Comparison of ENCODE assay signal across 19 cellular contexts in genomic region chr5:74833537-74834266, GRCh38. TPM values are rescaled to one million over a fixed set of nuclear protein-coding genes. Genes with fewer than 3 reads are reported as not detected.
DNase-seq lines count a peak whose midpoint lies in the region; ATAC-seq and TF ChIP-seq lines count a peak whose summit lies in the region.
"Had no signal": no experiment of that assay in that cellular context is flagged by ENCODE, and none has a peak within 500 bp of the region (broad histone marks: within the 10 kb centered on the region; RNA-seq: fewer than 3 reads in every experiment).

No MANE protein-coding gene starts in this region.

- no peaks in the 10 kb centered on the region for H3K27me3 ChIP-seq in HUES6 (ENCODE audit: control insufficient read depth, insufficient read depth, low read length)
- no peaks in the 10 kb centered on the region for H3K27me3 ChIP-seq in body of pancreas
- no peaks in the 10 kb centered on the region for H3K27me3 ChIP-seq in mucosa of rectum (ENCODE audit: control insufficient read depth in 2 of 2, insufficient read depth in 2 of 2, low read length in 2 of 2)
- H3K27me3 ChIP-seq: ascending aorta, testis, vagina had no signal

- 75 to 77% methylated on average over 3 of the region's 3 CpGs for WGBS in body of pancreas, 2 donors

- ATAC-seq in body of pancreas, result peak; percentile 70
- no peak for ATAC-seq in GM21786 (IDR thresholded peaks at IDR 0.05; ENCODE audit: unreplicated experiment)
- no peak for ATAC-seq in HG03045 (IDR thresholded peaks at IDR 0.05; ENCODE audit: unreplicated experiment)
- ATAC-seq: stimulated activated memory B cell treated with anti-CD40 and anti-IgM and Interleukin-4, amounts not matched to agents 10 μg/mL and 1 μg/mL and 100 μg/mL, for 72 hours had no signal

- H3K4me3 ChIP-seq in HUES6 (ENCODE audit: low read depth, low read length) (no peak overlapping the region), body of pancreas (no peak overlapping the region), mucosa of rectum (ENCODE audit: low read length in 2 of 2) (peak overlapping the region; percentile 8 to 57)
- H3K4me3 ChIP-seq: ascending aorta, testis, vagina had no signal

- H3K4me1 ChIP-seq in HUES6 (ENCODE audit: control insufficient read depth, insufficient read depth, low read length) (peaks cover 10% of the 10 kb centered on the region), body of pancreas (no peaks in the 10 kb centered on the region), mucosa of rectum (ENCODE audit: control insufficient read depth in 2 of 2, insufficient read depth in 2 of 2, low read length in 2 of 2) (peaks cover 5 to 7% of the 10 kb centered on the region in 2 donors)
- H3K4me1 ChIP-seq: ascending aorta, testis, vagina had no signal

- peaks cover 85% of the 10 kb centered on the region for H3K36me3 ChIP-seq in HUES6 (ENCODE audit: control insufficient read depth, insufficient read depth, low read length)
- no peaks in the 10 kb centered on the region for H3K36me3 ChIP-seq in body of pancreas (replicated peaks in 1 of 2; ENCODE audit: insufficient read depth in 1 of 2, low read depth in 2 of 2)
- no peaks in the 10 kb centered on the region for H3K36me3 ChIP-seq in mucosa of rectum (ENCODE audit: control insufficient read depth in 2 of 2, insufficient read depth in 2 of 2, low read length in 2 of 2)
- H3K36me3 ChIP-seq: ascending aorta, vagina had no signal

- DNase-seq in DMS153 (lab: John Stamatoyannopoulos, UW), result peak; percentile 54
- peak in 3 of 4 donors; percentile 14 to 25 (median 17) for DNase-seq in body of pancreas
- DNase-seq in ecto neural progenitor cell (ENCODE audit: low spot score), result no peak
- DNase-seq in AML-193 (lab: John Stamatoyannopoulos, UW), result no peak
- DNase-seq: caudate nucleus; dermis blood vessel endothelial cell; mesenchymal stem cell; naive B cell; NCI-H2171; stimulated activated CD4-positive, alpha-beta T cell treated with anti-CD3 and anti-CD28 coated beads, Interleukin-4, amount 100 ng/mL, for 1 hour; testis had no signal

- intact Hi-C loops in body of pancreas (cut with DNase I), result no loop called here

- no peak for TF ChIP-seq CTCF in body of pancreas (IDR thresholded peaks at IDR 0.05)

- H3K9ac ChIP-seq in HUES6 (ENCODE audit: low read length) (no peak overlapping the region), mucosa of rectum (ENCODE audit: low read depth in 1 of 2, low read length in 2 of 2) (no peak overlapping the region)

- H3K27ac ChIP-seq in HUES6 (ENCODE audit: low read depth, low read length) (peak overlapping the region; percentile 4; the same call in 1 of the 2 replicates), body of pancreas (peak overlapping the region in 1 of 4 donors; percentile 6), mucosa of rectum (ENCODE audit: low read depth in 2 of 2, low read length in 2 of 2) (peak overlapping the region; percentile 45 to 72)
- H3K27ac ChIP-seq: ascending aorta, C4-2B, testis, vagina had no signal

- no peaks in the 10 kb centered on the region for H3K9me3 ChIP-seq in HUES6 (ENCODE audit: control insufficient read depth, insufficient read depth, low read depth, low read length)
- H3K9me3 ChIP-seq in body of pancreas, result no peaks in the 10 kb centered on the region
- no peaks in the 10 kb centered on the region for H3K9me3 ChIP-seq in mucosa of rectum (ENCODE audit: control insufficient read depth in 2 of 2, low read length in 2 of 2)
- H3K9me3 ChIP-seq: ascending aorta, testis, vagina had no signal

- TF ChIP-seq POLR2A in body of pancreas (IDR thresholded peaks at IDR 0.05), result no peak

RNA-seq across cellular contexts. Expression of gene FAM169A, which starts 32.5 kb away (rescaled TPM):
- total RNA-seq in body of pancreas, result 1 to 10 TPM; 2.0 to 2.9 TPM
- total RNA-seq: ascending aorta had no signal

Comparison
In these comparisons a context has a peak if more than half of its experiments do, and no peak if none do; other contexts are left out.
1. DNase-seq: peak in DMS153 (single experiment) and body of pancreas (3 of 4); none in ecto neural progenitor cell (single experiment) and AML-193 (0 of 2).
2. H3K4me3 ChIP-seq: peak in mucosa of rectum (2 of 2); none in HUES6 (single experiment) and body of pancreas (0 of 2).